Comparison of ENCODE assay signal across 18 cellular contexts in genomic region chr7:87530126-87530525, GRCh38. TPM values are rescaled to one million over a fixed set of nuclear protein-coding genes. Genes with fewer than 3 reads are reported as not detected.
DNase-seq lines count a peak whose midpoint lies in the region; ATAC-seq lines count a peak whose summit lies in the region.
"Had no signal": no experiment of that assay in that cellular context is flagged by ENCODE, and none has a peak within 500 bp of the region (broad histone marks: within the 10 kb centered on the region; RNA-seq: fewer than 3 reads in every experiment).

No MANE protein-coding gene starts in this region.

- H3K9me3 Mint-ChIP-seq in activated T-cell treated with anti-CD3 and anti-CD28 coated beads, Interleukin-2, amount 50 U/mL, for 72 hours, result no peaks in the 10 kb centered on the region
- H3K9me3 Mint-ChIP-seq: CD4-positive, alpha-beta T cell; CD8-positive, alpha-beta memory T cell; GM23338; H9 had no signal

- DNase-seq in activated T-cell treated with anti-CD3 and anti-CD28 coated beads, Interleukin-2, amount 50 U/mL, for 72 hours, result no peak
- DNase-seq in activated T-cell treated with anti-CD3 and anti-CD28 coated beads for 4 hours (no peak), SK-MEL-5 (ENCODE audit: low read depth, low spot score) (peak; percentile 83), foreskin melanocyte (peak; percentile 84), DMS79 (lab: John Stamatoyannopoulos, UW) (no peak), CD1c-positive myeloid dendritic cell (ENCODE audit: extremely low spot score) (no peak)
- DNase-seq: Calu3; CD4-positive, alpha-beta T cell; CD8-positive, alpha-beta memory T cell; COR-L47; DMS53; DND-41; H9 had no signal

- no peaks in the 10 kb centered on the region for H3K4me1 Mint-ChIP-seq in activated T-cell treated with anti-CD3 and anti-CD28 coated beads, Interleukin-2, amount 50 U/mL, for 72 hours (ENCODE audit: low read depth)
- H3K4me1 Mint-ChIP-seq: B cell; CD8-positive, alpha-beta memory T cell had no signal

- no peak overlapping the region for H3K4me3 Mint-ChIP-seq in activated T-cell treated with anti-CD3 and anti-CD28 coated beads, Interleukin-2, amount 50 U/mL, for 72 hours
- H3K4me3 Mint-ChIP-seq: B cell; CD4-positive, alpha-beta T cell; CD8-positive, alpha-beta memory T cell; GM23338; H9 had no signal

- no peak for ATAC-seq in activated T-cell treated with anti-CD3 and anti-CD28 coated beads, Interleukin-2, amount 50 U/mL, for 72 hours (replicated peaks in 1 of 2)
- ATAC-seq in GM21528 (IDR thresholded peaks at IDR 0.05; ENCODE audit: low FRiP score, unreplicated experiment), result no peak
- no peak for ATAC-seq in GM21447 (IDR thresholded peaks at IDR 0.05; ENCODE audit: unreplicated experiment)
- ATAC-seq: GM23338, HCT116 had no signal

- H3K27me3 Mint-ChIP-seq in activated T-cell treated with anti-CD3 and anti-CD28 coated beads, Interleukin-2, amount 50 U/mL, for 72 hours (ENCODE audit: low read depth), result no peaks in the 10 kb centered on the region
- H3K27me3 Mint-ChIP-seq: B cell; CD4-positive, alpha-beta T cell had no signal

- no peaks in the 10 kb centered on the region for H3K36me3 Mint-ChIP-seq in activated T-cell treated with anti-CD3 and anti-CD28 coated beads, Interleukin-2, amount 50 U/mL, for 72 hours (ENCODE audit: insufficient read depth in 2 of 2)

- in situ Hi-C loops in SK-MEL-5 (cut with HindIII; ENCODE audit: low pct_unique_long_range_greater_than_20kb, low sequenced_read_pairs), result no loop called here

- peak overlapping the region; percentile 40 for H3K27ac Mint-ChIP-seq in activated T-cell treated with anti-CD3 and anti-CD28 coated beads, Interleukin-2, amount 50 U/mL, for 72 hours
- H3K27ac Mint-ChIP-seq: B cell; CD4-positive, alpha-beta T cell had no signal

RNA-seq across cellular contexts. Expression of gene ABCB4, which starts 54.6 kb away (rescaled TPM):
- under 1 TPM; 0.07 to 0.69 TPM for total RNA-seq in activated T-cell treated with anti-CD3 and anti-CD28 coated beads, Interleukin-2, amount 50 U/mL, for 72 hours
- 10.1 and 10.7 TPM in 2 replicates for total RNA-seq in SK-MEL-5 (2014; rRNA removed; shearing (Covaris generic))
- 2.5 and 3.8 TPM in 2 replicates for polyA plus RNA-seq in SK-MEL-5 (2015; cell fraction: cytosol; rRNA removed)
- 2.9 and 3.6 TPM in 2 replicates for polyA plus RNA-seq in SK-MEL-5 (2015; cell fraction: nucleus; rRNA removed)
- total RNA-seq: Calu3; CD4-positive, alpha-beta T cell had no signal
- polyA plus RNA-seq: CD8-positive, alpha-beta memory T cell had no signal

Comparison
In these comparisons a context has a peak if more than half of its experiments do, and no peak if none do; other contexts are left out.
1. DNase-seq: peak in SK-MEL-5 (single experiment) and foreskin melanocyte (single experiment); none in activated T-cell treated with anti-CD3 and anti-CD28 coated beads, Interleukin-2, amount 50 U/mL, for 72 hours (0 of 2), activated T-cell treated with anti-CD3 and anti-CD28 coated beads for 4 hours (single experiment), DMS79 (single experiment) and CD1c-positive myeloid dendritic cell (single experiment).